Comparison of ENCODE assay signal across 22 cellular contexts in the genomic region with DNA sequence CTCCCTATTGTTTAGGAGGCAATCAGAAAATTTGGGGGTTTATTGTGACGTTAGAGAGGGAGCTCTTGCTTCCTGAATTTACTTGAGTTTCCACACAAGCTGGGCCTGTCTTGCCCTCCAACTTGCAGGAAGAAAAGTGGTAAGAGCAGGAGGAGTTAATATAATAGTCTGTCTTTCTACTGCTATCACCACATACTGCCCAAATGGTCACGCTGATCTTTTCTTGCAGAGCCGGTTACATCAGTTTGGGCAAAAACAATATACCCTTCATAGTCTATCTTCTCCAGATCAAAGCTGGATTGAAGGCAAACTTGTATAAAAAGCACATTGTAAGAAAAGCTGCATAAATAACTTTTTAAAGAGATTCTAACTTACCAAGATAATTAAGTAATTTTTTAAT. TPM values are rescaled to one million over a fixed set of nuclear protein-coding genes. Genes with fewer than 3 reads are reported as not detected.
DNase-seq lines count a peak whose midpoint lies in the region; ATAC-seq and TF ChIP-seq lines count a peak whose summit lies in the region.
"Had no signal": no experiment of that assay in that cellular context is flagged by ENCODE, and none has a peak within 500 bp of the region (broad histone marks: within the 10 kb centered on the region; RNA-seq: fewer than 3 reads in every experiment).

No MANE protein-coding gene starts in this region.

- no peak for ATAC-seq in HG02763 (IDR thresholded peaks at IDR 0.05; ENCODE audit: unreplicated experiment)
- no peak for ATAC-seq in foreskin keratinocyte
- ATAC-seq: A549; CD8-positive, alpha-beta T cell; GM12878 had no signal

- H3K27ac ChIP-seq in VCaP (peak overlapping the region; percentile 44), foreskin keratinocyte (no peak overlapping the region)
- H3K27ac ChIP-seq in effector memory CD4-positive, alpha-beta T cell (ENCODE audit: insufficient read depth, low read length, poor library complexity, severe bottlenecking): no peak overlapping the region
- H3K27ac ChIP-seq: 22Rv1; A549; BLaER1 treated with 17β-estradiol and CSF1 and Interleukin-3, amounts not matched to agents 10 nM and 100 nM; C4-2B had no signal

- no peaks in the 10 kb centered on the region for H3K4me1 ChIP-seq in effector memory CD4-positive, alpha-beta T cell (ENCODE audit: control insufficient read depth, insufficient read depth, low read length, poor library complexity, severe bottlenecking)
- H3K4me1 ChIP-seq in foreskin keratinocyte: peaks cover 12% of the 10 kb centered on the region
- H3K4me1 ChIP-seq: A549; BLaER1 treated with 17β-estradiol and CSF1 and Interleukin-3, amounts not matched to agents 10 nM and 100 nM had no signal

- H3K27me3 ChIP-seq in effector memory CD4-positive, alpha-beta T cell (replicated peaks; ENCODE audit: control insufficient read depth, insufficient read depth, low read length, poor library complexity, severe bottlenecking): no peaks in the 10 kb centered on the region
- no peaks in the 10 kb centered on the region for H3K27me3 ChIP-seq in foreskin keratinocyte
- H3K27me3 ChIP-seq: BLaER1 treated with 17β-estradiol and CSF1 and Interleukin-3, amounts not matched to agents 10 nM and 100 nM had no signal

- H3K9me3 ChIP-seq in effector memory CD4-positive, alpha-beta T cell (ENCODE audit: control insufficient read depth, low read length): no peaks in the 10 kb centered on the region
- H3K9me3 ChIP-seq: A549; BLaER1 treated with 17β-estradiol and CSF1 and Interleukin-3, amounts not matched to agents 10 nM and 100 nM had no signal

- no peak overlapping the region for H3K4me3 ChIP-seq in effector memory CD4-positive, alpha-beta T cell (ENCODE audit: insufficient read depth, low read depth, low read length, poor library complexity, severe bottlenecking)
- H3K4me3 ChIP-seq: A549; BLaER1 treated with 17β-estradiol and CSF1 and Interleukin-3, amounts not matched to agents 10 nM and 100 nM; GM12878 had no signal

- no peaks in the 10 kb centered on the region for H3K36me3 ChIP-seq in effector memory CD4-positive, alpha-beta T cell (ENCODE audit: control insufficient read depth, insufficient read depth, low read length)
- H3K36me3 ChIP-seq: BLaER1 treated with 17β-estradiol and CSF1 and Interleukin-3, amounts not matched to agents 10 nM and 100 nM had no signal

- TF ChIP-seq CTCF in VCaP (conservative IDR thresholded peaks at IDR 0.05): no peak
- no peak for TF ChIP-seq CTCF in foreskin keratinocyte (conservative IDR thresholded peaks at IDR 0.05)

- peak; percentile 53 for DNase-seq in COLO829 (ENCODE audit: low spot score)
- DNase-seq in foreskin melanocyte: peak; percentile 82
- DNase-seq in effector memory CD4-positive, alpha-beta T cell: no peak
- DNase-seq in foreskin keratinocyte: no peak
- DNase-seq: AML-193; CD4-positive, alpha-beta T cell; CD8-positive, alpha-beta T cell; COR-L47; DMS 273 treated with DMSO at 0.1 percent for 48 hours; DMS153; DMS53; DMS79; DND-41; EL; GDM1 had no signal

RNA-seq across cellular contexts. Expression of a gene that starts 46.3 kb away (rescaled TPM):
- total RNA-seq in foreskin keratinocyte: 47.0 and 48.6 TPM in 2 replicates
- polyA plus RNA-seq in foreskin keratinocyte: 39.5 and 44.9 TPM in 2 replicates

Comparison
In these comparisons a context has a peak if more than half of its experiments do, and no peak if none do; other contexts are left out.
1. DNase-seq: peak in COLO829 (single experiment) and foreskin melanocyte (single experiment); none in effector memory CD4-positive, alpha-beta T cell (0 of 3) and foreskin keratinocyte (0 of 2).